1 cellular context compared by ENCODE assay signal in the genomic region with DNA sequence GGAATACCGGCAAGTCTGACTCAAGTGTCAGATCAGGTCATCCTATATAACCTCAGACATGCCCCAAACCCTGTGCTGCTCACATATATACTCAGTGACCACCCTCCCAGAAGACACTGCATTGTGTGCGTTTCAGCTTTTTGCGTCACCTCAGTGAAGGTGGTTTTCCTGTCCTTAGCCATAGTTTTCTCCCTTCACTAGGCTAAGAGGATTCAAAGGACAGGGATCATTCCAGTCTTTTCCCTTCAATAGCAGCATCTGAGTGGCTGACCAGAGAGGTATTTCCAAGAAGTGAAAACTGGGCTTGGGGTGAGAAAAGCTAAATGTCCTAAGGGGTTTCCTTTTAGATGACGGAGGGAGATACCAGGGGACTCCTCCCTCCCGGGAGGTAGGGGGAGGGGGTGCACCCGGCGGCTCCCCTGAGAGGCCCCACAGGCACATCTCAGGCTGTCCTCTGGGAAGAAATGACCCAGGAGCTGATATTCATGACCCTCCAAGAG.
TF ChIP-seq lines count a peak whose summit lies in the region.

No MANE protein-coding gene starts in this region.

TF ChIP-seq in K562, 482 proteins besides CTCF, POLR2A, EP300 and RAD21 (continues in another document):
- TF ChIP-seq DPF2 (IDR thresholded peaks at IDR 0.05) = peak; percentile 27
- no peak for TF ChIP-seq PREB (CRISPR knock-in tag; IDR thresholded peaks at IDR 0.05)
- 0 out of 2 replicates have a peak, but pooled peaks have one; percentile 31 for TF ChIP-seq NBN (IDR thresholded peaks at IDR 0.05; ENCODE audit: low read depth)
- TF ChIP-seq, protein P1, sequence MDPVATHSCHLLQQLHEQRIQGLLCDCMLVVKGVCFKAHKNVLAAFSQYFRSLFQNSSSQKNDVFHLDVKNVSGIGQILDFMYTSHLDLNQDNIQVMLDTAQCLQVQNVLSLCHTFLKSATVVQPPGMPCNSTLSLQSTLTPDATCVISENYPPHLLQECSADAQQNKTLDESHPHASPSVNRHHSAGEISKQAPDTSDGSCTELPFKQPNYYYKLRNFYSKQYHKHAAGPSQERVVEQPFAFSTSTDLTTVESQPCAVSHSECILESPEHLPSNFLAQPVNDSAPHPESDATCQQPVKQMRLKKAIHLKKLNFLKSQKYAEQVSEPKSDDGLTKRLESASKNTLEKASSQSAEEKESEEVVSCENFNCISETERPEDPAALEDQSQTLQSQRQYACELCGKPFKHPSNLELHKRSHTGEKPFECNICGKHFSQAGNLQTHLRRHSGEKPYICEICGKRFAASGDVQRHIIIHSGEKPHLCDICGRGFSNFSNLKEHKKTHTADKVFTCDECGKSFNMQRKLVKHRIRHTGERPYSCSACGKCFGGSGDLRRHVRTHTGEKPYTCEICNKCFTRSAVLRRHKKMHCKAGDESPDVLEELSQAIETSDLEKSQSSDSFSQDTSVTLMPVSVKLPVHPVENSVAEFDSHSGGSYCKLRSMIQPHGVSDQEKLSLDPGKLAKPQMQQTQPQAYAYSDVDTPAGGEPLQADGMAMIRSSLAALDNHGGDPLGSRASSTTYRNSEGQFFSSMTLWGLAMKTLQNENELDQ (CRISPR knock-in tag; IDR thresholded peaks at IDR 0.05; ENCODE audit: borderline replicate concordance) = no peak
- TF ChIP-seq ATF6 (CRISPR knock-in tag; IDR thresholded peaks at IDR 0.05) = peak; percentile 27; the same call in 1 of the 2 replicates
- TF ChIP-seq, protein P2, sequence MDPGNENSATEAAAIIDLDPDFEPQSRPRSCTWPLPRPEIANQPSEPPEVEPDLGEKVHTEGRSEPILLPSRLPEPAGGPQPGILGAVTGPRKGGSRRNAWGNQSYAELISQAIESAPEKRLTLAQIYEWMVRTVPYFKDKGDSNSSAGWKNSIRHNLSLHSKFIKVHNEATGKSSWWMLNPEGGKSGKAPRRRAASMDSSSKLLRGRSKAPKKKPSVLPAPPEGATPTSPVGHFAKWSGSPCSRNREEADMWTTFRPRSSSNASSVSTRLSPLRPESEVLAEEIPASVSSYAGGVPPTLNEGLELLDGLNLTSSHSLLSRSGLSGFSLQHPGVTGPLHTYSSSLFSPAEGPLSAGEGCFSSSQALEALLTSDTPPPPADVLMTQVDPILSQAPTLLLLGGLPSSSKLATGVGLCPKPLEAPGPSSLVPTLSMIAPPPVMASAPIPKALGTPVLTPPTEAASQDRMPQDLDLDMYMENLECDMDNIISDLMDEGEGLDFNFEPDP (CRISPR knock-in tag; IDR thresholded peaks at IDR 0.05) = no peak
- TF ChIP-seq POLR2H (tag; IDR thresholded peaks at IDR 0.05; ENCODE audit: low read depth) = peak; percentile 87
- no peak for TF ChIP-seq CREB1 (IDR thresholded peaks at IDR 0.05)
- TF ChIP-seq CREB1 (CRISPR knock-in tag; IDR thresholded peaks at IDR 0.05) = peak; percentile 34
- TF ChIP-seq ATF2 (CRISPR knock-in tag; IDR thresholded peaks at IDR 0.05) = no peak
- TF ChIP-seq ATF4 (CRISPR knock-in tag; IDR thresholded peaks at IDR 0.05) = peak; percentile 58; the same call in 1 of the 2 replicates
- TF ChIP-seq ETV5 (CRISPR knock-in tag; IDR thresholded peaks at IDR 0.05; ENCODE audit: low read depth) = 0 out of 2 replicates have a peak, but pooled peaks have one; percentile 33
- peak; percentile 62; the same call in 1 of the 2 replicates for TF ChIP-seq ZNF584 (CRISPR knock-in tag; IDR thresholded peaks at IDR 0.05; ENCODE audit: low read depth)
- TF ChIP-seq POLR2B (IDR thresholded peaks at IDR 0.05; ENCODE audit: low read depth, partially characterized antibody) = peak; percentile 31
- TF ChIP-seq BRCA1 (IDR thresholded peaks at IDR 0.05) = no peak
- no peak for TF ChIP-seq BRCA1 (CRISPR knock-in tag; IDR thresholded peaks at IDR 0.05)
- no peak for TF ChIP-seq SIN3B (IDR thresholded peaks at IDR 0.05; ENCODE audit: low read depth)
- peak; percentile 95 for TF ChIP-seq CEBPG (CRISPR knock-in tag; IDR thresholded peaks at IDR 0.05)
- peak in 1 of 2 experiments; percentile 91; a peak in 2 of 4 replicates for TF ChIP-seq CEBPG (tag; conservative IDR thresholded peaks at IDR 0.05 in 1 of 2, IDR thresholded peaks at IDR 0.05 in 1 of 2)
- no peak for TF ChIP-seq ZNF184 (CRISPR knock-in tag; IDR thresholded peaks at IDR 0.05)
- no peak for TF ChIP-seq ZNF324 (CRISPR knock-in tag; IDR thresholded peaks at IDR 0.05)
- TF ChIP-seq, protein P3, sequence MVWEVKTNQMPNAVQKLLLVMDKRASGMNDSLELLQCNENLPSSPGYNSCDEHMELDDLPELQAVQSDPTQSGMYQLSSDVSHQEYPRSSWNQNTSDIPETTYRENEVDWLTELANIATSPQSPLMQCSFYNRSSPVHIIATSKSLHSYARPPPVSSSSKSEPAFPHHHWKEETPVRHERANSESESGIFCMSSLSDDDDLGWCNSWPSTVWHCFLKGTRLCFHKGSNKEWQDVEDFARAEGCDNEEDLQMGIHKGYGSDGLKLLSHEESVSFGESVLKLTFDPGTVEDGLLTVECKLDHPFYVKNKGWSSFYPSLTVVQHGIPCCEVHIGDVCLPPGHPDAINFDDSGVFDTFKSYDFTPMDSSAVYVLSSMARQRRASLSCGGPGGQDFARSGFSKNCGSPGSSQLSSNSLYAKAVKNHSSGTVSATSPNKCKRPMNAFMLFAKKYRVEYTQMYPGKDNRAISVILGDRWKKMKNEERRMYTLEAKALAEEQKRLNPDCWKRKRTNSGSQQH (CRISPR knock-in tag; IDR thresholded peaks at IDR 0.05) = no peak
- peak in 1 of 2 experiments; percentile 53; a peak in 1 of 4 replicates for TF ChIP-seq TRIM24 (IDR thresholded peaks at IDR 0.05)
- no peak for TF ChIP-seq ZNF318 (IDR thresholded peaks at IDR 0.05; ENCODE audit: borderline replicate concordance in 1 of 2, low read depth in 1 of 2)
- peak; percentile 85 for TF ChIP-seq ATF3 (IDR thresholded peaks at IDR 0.05)
- no peak for TF ChIP-seq ATF3 (CRISPR knock-in tag; conservative IDR thresholded peaks at IDR 0.05)
- peak; percentile 41; the same call in 1 of the 2 replicates for TF ChIP-seq LEF1 (IDR thresholded peaks at IDR 0.05)
- peak; percentile 8; the same call in 1 of the 2 replicates for TF ChIP-seq ARID1B (IDR thresholded peaks at IDR 0.05)
- peak; percentile 28; the same call in 1 of the 2 replicates for TF ChIP-seq ESRRA (IDR thresholded peaks at IDR 0.05; ENCODE audit: borderline replicate concordance, low read depth)
- TF ChIP-seq THRAP3 (IDR thresholded peaks at IDR 0.05; ENCODE audit: borderline replicate concordance) = no peak
- TF ChIP-seq KLF10 (CRISPR knock-in tag; IDR thresholded peaks at IDR 0.05) = no peak
- TF ChIP-seq ZNF143 (CRISPR knock-in tag; IDR thresholded peaks at IDR 0.05) = peak; percentile 58; the same call in 1 of the 2 replicates
- peak; percentile 40 for TF ChIP-seq JUND (IDR thresholded peaks at IDR 0.05; ENCODE audit: borderline replicate concordance, low read depth, low read length)
- no peak for TF ChIP-seq JUND (tag; IDR thresholded peaks at IDR 0.05; ENCODE audit: borderline replicate concordance, low read depth, low read length)
- TF ChIP-seq FOXA3 (CRISPR knock-in tag; conservative IDR thresholded peaks at IDR 0.05 in 1 of 2, IDR thresholded peaks at IDR 0.05 in 1 of 2) = no peak
- TF ChIP-seq ZNF766 (CRISPR knock-in tag; conservative IDR thresholded peaks at IDR 0.05) = 0 out of 2 replicates have a peak, but pooled peaks have one; percentile 73
- TF ChIP-seq SOX6 (IDR thresholded peaks at IDR 0.05) = peak; percentile 13; the same call in 1 of the 2 replicates
- TF ChIP-seq SRSF1 (IDR thresholded peaks at IDR 0.05; ENCODE audit: low read depth, low read length) = no peak
- peak; percentile 13 for TF ChIP-seq TBP (optimal IDR thresholded peaks at IDR 0.05; ENCODE audit: low read depth, low read length)
- no peak for TF ChIP-seq KDM5B (IDR thresholded peaks at IDR 0.05; ENCODE audit: insufficient replicate concordance, low read depth, low read length)
